ENCODE assay signal across 1 cellular context in genomic region chr1:206713910-206714312, GRCh38.
TF ChIP-seq lines count a peak whose summit lies in the region.

No MANE protein-coding gene starts in this region.

TF ChIP-seq in A549, 52 proteins besides CTCF, POLR2A, EP300 and RAD21 (continued from another document):
- TF ChIP-seq PBX3 (IDR thresholded peaks at IDR 0.05): no peak
TF ChIP-seq in A549: peak in this region for 2.
